ENCODE assay signal across 8 cellular contexts in genomic region chr10:25080880-25081581, GRCh38.
DNase-seq lines count a peak whose midpoint lies in the region; ATAC-seq and TF ChIP-seq lines count a peak whose summit lies in the region.

No MANE protein-coding gene starts in this region.

- H3K36me3 Mint-ChIP-seq in natural killer cell treated with Interleukin-12 subunit alpha and Interleukin-12 subunit beta and Interleukin-15 and Interleukin-18, amount 100 ng/mL, for 72 hours = no peaks in the 10 kb centered on the region

- H3K4me1 Mint-ChIP-seq in natural killer cell treated with Interleukin-12 subunit alpha and Interleukin-12 subunit beta and Interleukin-15 and Interleukin-18, amount 100 ng/mL, for 72 hours (ENCODE audit: low read depth in 2 of 2) = peaks cover 0 to 4% of the 10 kb centered on the region in 2 donors

- TF ChIP-seq POLR2A in esophagus muscularis mucosa (IDR thresholded peaks at IDR 0.05; ENCODE audit: low read depth) = no peak

- H2AFZ ChIP-seq in OCI-LY1 (ENCODE audit: low read length) = no peak overlapping the region

- peak; percentile 73 for TF ChIP-seq CTCF in OCI-LY1 (IDR thresholded peaks at IDR 0.05; ENCODE audit: low read length)
- peak; percentile 82 to 92 (median 85) for TF ChIP-seq CTCF in esophagus muscularis mucosa (IDR thresholded peaks at IDR 0.05)

- H3K36me3 ChIP-seq in OCI-LY1 (ENCODE audit: insufficient read depth, low read length) = no peaks in the 10 kb centered on the region
- H3K36me3 ChIP-seq in esophagus muscularis mucosa = no peaks in the 10 kb centered on the region

- intact Hi-C loops in esophagus muscularis mucosa (cut with DNase I) = loop anchor here (2.0 to 5.0 kb wide), 2 partner anchors 359 to 438 kb away; partner anchors contain the start of gene ARHGAP21

- no peaks in the 10 kb centered on the region for H4K20me1 ChIP-seq in OCI-LY1 (ENCODE audit: insufficient read depth, low read length)

- no peaks in the 10 kb centered on the region for H3K9me2 ChIP-seq in OCI-LY1 (ENCODE audit: low read depth, low read length)

- no peak overlapping the region for H3K27ac ChIP-seq in OCI-LY1 (ENCODE audit: low read depth, low read length, poor library complexity, severe bottlenecking)
- no peak overlapping the region for H3K27ac ChIP-seq in esophagus muscularis mucosa (replicated peaks in 1 of 4)

- no peaks in the 10 kb centered on the region for H3F3A ChIP-seq in OCI-LY1 (ENCODE audit: insufficient read depth, low read length)

- ATAC-seq in GM21529 (IDR thresholded peaks at IDR 0.05; ENCODE audit: unreplicated experiment) = peak; percentile 83
- peak; percentile 68 to 69 for ATAC-seq in natural killer cell treated with Interleukin-12 subunit alpha and Interleukin-12 subunit beta and Interleukin-15 and Interleukin-18, amount 100 ng/mL, for 72 hours
- ATAC-seq in stimulated activated naive CD8-positive, alpha-beta T cell treated with anti-CD3 and anti-CD28 coated beads, Interleukin-15, Interleukin-2, amounts not matched to agents 100 U/mL and 50 U/mL, for 24 hours = peak; percentile 68

- H3K4me1 ChIP-seq in OCI-LY1 (ENCODE audit: insufficient read depth, low read length, severe bottlenecking) (no peaks in the 10 kb centered on the region), esophagus muscularis mucosa (peaks cover 0 to 14% (median 11%) of the 10 kb centered on the region in 4 donors)

- H3K27me3 Mint-ChIP-seq in natural killer cell treated with Interleukin-12 subunit alpha and Interleukin-12 subunit beta and Interleukin-15 and Interleukin-18, amount 100 ng/mL, for 72 hours = peaks cover 0 to 6% of the 10 kb centered on the region in 2 donors

- no peak overlapping the region for H3K4me3 ChIP-seq in Jurkat, Clone E6-1 (ENCODE audit: low read length)
- H3K4me3 ChIP-seq in OCI-LY1 (ENCODE audit: low read depth, low read length, poor library complexity, severe bottlenecking) (no peak overlapping the region), esophagus muscularis mucosa (no peak overlapping the region)

- no peak overlapping the region for H3K4me3 Mint-ChIP-seq in natural killer cell treated with Interleukin-12 subunit alpha and Interleukin-12 subunit beta and Interleukin-15 and Interleukin-18, amount 100 ng/mL, for 72 hours

- H3K4me2 ChIP-seq in OCI-LY1 (ENCODE audit: low read length) = no peak overlapping the region

- TF ChIP-seq EP300 in esophagus muscularis mucosa (IDR thresholded peaks at IDR 0.05) = no peak

- H3K27me3 ChIP-seq in OCI-LY1 (ENCODE audit: insufficient read depth, low read length) = no peaks in the 10 kb centered on the region
- no peaks in the 10 kb centered on the region for H3K27me3 ChIP-seq in esophagus muscularis mucosa

- H3K9ac ChIP-seq in OCI-LY1 (ENCODE audit: low read length) = no peak overlapping the region

- H3K9me3 ChIP-seq in OCI-LY1 (ENCODE audit: low read length) (no peaks in the 10 kb centered on the region), esophagus muscularis mucosa (no peaks in the 10 kb centered on the region)

- 7% methylated on average over 9 of the region's 9 CpGs for WGBS in esophagus muscularis mucosa

- no peak overlapping the region for H3K27ac Mint-ChIP-seq in natural killer cell treated with Interleukin-12 subunit alpha and Interleukin-12 subunit beta and Interleukin-15 and Interleukin-18, amount 100 ng/mL, for 72 hours

- H3K79me2 ChIP-seq in OCI-LY1 (ENCODE audit: insufficient read depth, low read length) = no peaks in the 10 kb centered on the region

- no peaks in the 10 kb centered on the region for H3K9me3 Mint-ChIP-seq in natural killer cell treated with Interleukin-12 subunit alpha and Interleukin-12 subunit beta and Interleukin-15 and Interleukin-18, amount 100 ng/mL, for 72 hours

- DNase-seq in DMS153 treated with DMSO at 0.1 percent for 48 hours (lab: John Stamatoyannopoulos, UW; ENCODE audit: unreplicated experiment) = peak; percentile 46
- DNase-seq in Jurkat, Clone E6-1 (ENCODE audit: low read depth, low spot score) = peak; percentile 43
- DNase-seq in activated T-cell treated with anti-CD3 and anti-CD28 coated beads for 24 hours (ENCODE audit: low read depth) = peak; percentile 59
- peak; percentile 93 for DNase-seq in esophagus muscularis mucosa (ENCODE audit: extremely low spot score)
- peak; percentile 64 for DNase-seq in natural killer cell treated with Interleukin-12 subunit alpha and Interleukin-12 subunit beta and Interleukin-15 and Interleukin-18, amount 100 ng/mL, for 72 hours (ENCODE audit: low spot score)
- DNase-seq in stimulated activated naive CD8-positive, alpha-beta T cell treated with anti-CD3 and anti-CD28 coated beads, Interleukin-15, Interleukin-2, amounts not matched to agents 100 U/mL and 50 U/mL, for 24 hours = peak; percentile 69

Comparison
In these comparisons a context has a peak if more than half of its experiments do, and no peak if none do; other contexts are left out.
1. DNase-seq: peak in every context shown above with its lines; median percentile 93 in esophagus muscularis mucosa; 69 in stimulated activated naive CD8-positive, alpha-beta T cell treated with anti-CD3 and anti-CD28 coated beads, Interleukin-15, Interleukin-2, amounts not matched to agents 100 U/mL and 50 U/mL, for 24 hours; 64 in natural killer cell treated with Interleukin-12 subunit alpha and Interleukin-12 subunit beta and Interleukin-15 and Interleukin-18, amount 100 ng/mL, for 72 hours; 59 in activated T-cell treated with anti-CD3 and anti-CD28 coated beads for 24 hours; 46 in DMS153 treated with DMSO at 0.1 percent for 48 hours; 43 in Jurkat, Clone E6-1.